20 cellular contexts compared by ENCODE assay signal in the genomic region with DNA sequence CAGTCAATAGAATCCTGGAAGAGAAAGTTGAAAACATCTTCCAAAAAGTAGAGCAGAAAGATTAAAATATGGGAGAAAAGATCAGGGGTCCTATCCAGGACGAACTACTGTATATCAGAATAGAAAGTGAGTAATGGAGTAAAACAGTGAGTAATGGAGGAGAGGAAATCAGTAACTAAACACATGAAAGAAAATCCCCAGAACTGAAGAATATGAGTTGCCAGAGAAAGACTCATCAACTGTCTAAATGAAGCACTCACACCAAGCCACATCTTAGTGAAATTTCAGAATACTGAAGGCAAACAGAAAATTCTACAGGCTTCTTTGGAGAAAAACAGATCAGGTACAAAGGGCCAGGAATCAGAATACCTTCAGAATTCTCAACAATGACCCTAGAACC. TPM values are rescaled to one million over a fixed set of nuclear protein-coding genes. Genes with fewer than 3 reads are reported as not detected.
DNase-seq lines count a peak whose midpoint lies in the region; ATAC-seq lines count a peak whose summit lies in the region.
"Had no signal": no experiment of that assay in that cellular context is flagged by ENCODE, and none has a peak within 500 bp of the region (broad histone marks: within the 10 kb centered on the region; RNA-seq: fewer than 3 reads in every experiment).

No MANE protein-coding gene starts in this region.

- peak; percentile 92 for ATAC-seq in activated CD4-positive, alpha-beta T cell treated with anti-CD3 and anti-CD28 coated beads for 36 hours
- peak; percentile 85 to 94 for ATAC-seq in activated T-cell treated with anti-CD3 and anti-CD28 coated beads, Interleukin-2, amount 50 U/mL, for 72 hours (replicated peaks in 1 of 2)
- ATAC-seq in activated naive CD8-positive, alpha-beta T cell treated with anti-CD3 and anti-CD28 coated beads, Interleukin-2, amount 50 U/mL, for 24 hours, result peak; percentile 65
- no peak for ATAC-seq in Right ventricle myocardium superior (ENCODE audit: poor library complexity)
- ATAC-seq: PC-3, Right ventricle myocardium inferior had no signal

- CTCF ChIA-PET in activated CD4-positive, alpha-beta T cell treated with anti-CD3 and anti-CD28 coated beads for 36 hours (lab: Charles Lee), result interaction anchor here (0.7 to 2.2 kb wide), 2 partner anchors 63 to 833 kb away, joined by 3 to 5 read pairs; no protein-coding TSS in a partner anchor

- POLR2A ChIA-PET in activated CD4-positive, alpha-beta T cell treated with anti-CD3 and anti-CD28 coated beads for 36 hours (lab: Charles Lee), result no interaction called here

- peaks cover 17% of the 10 kb centered on the region for H3K36me3 Mint-ChIP-seq in activated CD4-positive, alpha-beta T cell treated with anti-CD3 and anti-CD28 coated beads for 36 hours (ENCODE audit: low read depth)
- H3K36me3 Mint-ChIP-seq in activated T-cell treated with anti-CD3 and anti-CD28 coated beads, Interleukin-2, amount 50 U/mL, for 72 hours (ENCODE audit: insufficient read depth in 2 of 2), result peaks cover 25 to 27% of the 10 kb centered on the region in 2 donors
- H3K36me3 Mint-ChIP-seq in activated naive CD8-positive, alpha-beta T cell treated with anti-CD3 and anti-CD28 coated beads, Interleukin-2, amount 50 U/mL, for 24 hours (ENCODE audit: low read depth), result peaks cover 11% of the 10 kb centered on the region
- H3K36me3 Mint-ChIP-seq: CD4-positive, CD25-positive, alpha-beta regulatory T cell had no signal

- peak overlapping the region; percentile 67 for H3K27ac Mint-ChIP-seq in activated CD4-positive, alpha-beta T cell treated with anti-CD3 and anti-CD28 coated beads for 36 hours
- H3K27ac Mint-ChIP-seq in activated T-cell treated with anti-CD3 and anti-CD28 coated beads, Interleukin-2, amount 50 U/mL, for 72 hours, result no peak overlapping the region
- H3K27ac Mint-ChIP-seq in activated naive CD8-positive, alpha-beta T cell treated with anti-CD3 and anti-CD28 coated beads, Interleukin-2, amount 50 U/mL, for 24 hours, result no peak overlapping the region
- H3K27ac Mint-ChIP-seq: CD4-positive, CD25-positive, alpha-beta regulatory T cell had no signal

- peaks cover 29% of the 10 kb centered on the region for H3K9me3 Mint-ChIP-seq in activated CD4-positive, alpha-beta T cell treated with anti-CD3 and anti-CD28 coated beads for 36 hours (ENCODE audit: low read depth)
- peaks cover 14 to 16% of the 10 kb centered on the region in 2 donors for H3K9me3 Mint-ChIP-seq in activated T-cell treated with anti-CD3 and anti-CD28 coated beads, Interleukin-2, amount 50 U/mL, for 72 hours
- H3K9me3 Mint-ChIP-seq in activated naive CD8-positive, alpha-beta T cell treated with anti-CD3 and anti-CD28 coated beads, Interleukin-2, amount 50 U/mL, for 24 hours, result peaks cover 30% of the 10 kb centered on the region

- peaks cover 28% of the 10 kb centered on the region for H3K27me3 Mint-ChIP-seq in activated CD4-positive, alpha-beta T cell treated with anti-CD3 and anti-CD28 coated beads for 36 hours
- peaks cover 45% of the 10 kb centered on the region for H3K27me3 Mint-ChIP-seq in activated T-cell treated with anti-CD3 and anti-CD28 coated beads, Interleukin-2, amount 50 U/mL, for 72 hours (ENCODE audit: low read depth)
- H3K27me3 Mint-ChIP-seq in activated naive CD8-positive, alpha-beta T cell treated with anti-CD3 and anti-CD28 coated beads, Interleukin-2, amount 50 U/mL, for 24 hours, result peaks cover 34% of the 10 kb centered on the region

- H3K4me1 Mint-ChIP-seq in activated CD4-positive, alpha-beta T cell treated with anti-CD3 and anti-CD28 coated beads for 36 hours, result peaks cover 17% of the 10 kb centered on the region
- peaks cover 17% of the 10 kb centered on the region for H3K4me1 Mint-ChIP-seq in activated T-cell treated with anti-CD3 and anti-CD28 coated beads, Interleukin-2, amount 50 U/mL, for 72 hours (ENCODE audit: low read depth)
- peaks cover 15% of the 10 kb centered on the region for H3K4me1 Mint-ChIP-seq in activated naive CD8-positive, alpha-beta T cell treated with anti-CD3 and anti-CD28 coated beads, Interleukin-2, amount 50 U/mL, for 24 hours
- H3K4me1 Mint-ChIP-seq: CD4-positive, CD25-positive, alpha-beta regulatory T cell had no signal

- intact Hi-C loops in activated CD4-positive, alpha-beta T cell treated with anti-CD3 and anti-CD28 coated beads for 36 hours (cut with DNase I, micrococcal nuclease), result loop anchor here (1.0 to 2.0 kb wide), 3 partner anchors 26 to 40 kb away; no protein-coding TSS in a partner anchor
- intact Hi-C loops in Right ventricle myocardium superior (cut with DNase I), result no loop called here

- no peak for DNase-seq in activated CD4-positive, alpha-beta T cell treated with anti-CD3 and anti-CD28 coated beads for 36 hours
- no peak for DNase-seq in activated CD4-positive, alpha-beta T cell treated with anti-CD3 and anti-CD28 coated beads for 1 hour
- DNase-seq in activated T-cell treated with anti-CD3 and anti-CD28 coated beads, Interleukin-2, amount 50 U/mL, for 72 hours, result no peak
- no peak for DNase-seq in activated T-cell treated with anti-CD3 and anti-CD28 coated beads, Interleukin-2, amount 50 U/mL, for 48 hours
- no peak for DNase-seq in activated naive CD8-positive, alpha-beta T cell treated with anti-CD3 and anti-CD28 coated beads, Interleukin-2, amount 50 U/mL, for 24 hours
- no peak for DNase-seq in CD1c-positive myeloid dendritic cell (ENCODE audit: extremely low spot score)
- no peak for DNase-seq in Right ventricle myocardium superior
- DNase-seq: 8988T; CD4-positive, CD25-positive, alpha-beta regulatory T cell; NCI-H1048; NCI-H1417; NCI-H1694; NCI-H2029 treated with DMSO at 0.1 percent for 48 hours; NCI-H446 treated with DMSO at 0.1 percent for 48 hours; NCI-H526; NCI-H82; NK-92 treated with Interleukin-12 subunit alpha and Interleukin-12 subunit beta, amount 100 ng/mL, for 24 hours; PC-3 had no signal

- H3K4me3 Mint-ChIP-seq in activated CD4-positive, alpha-beta T cell treated with anti-CD3 and anti-CD28 coated beads for 36 hours, result no peak overlapping the region
- peak overlapping the region in 1 of 2 donors; percentile 16 for H3K4me3 Mint-ChIP-seq in activated T-cell treated with anti-CD3 and anti-CD28 coated beads, Interleukin-2, amount 50 U/mL, for 72 hours
- H3K4me3 Mint-ChIP-seq in activated naive CD8-positive, alpha-beta T cell treated with anti-CD3 and anti-CD28 coated beads, Interleukin-2, amount 50 U/mL, for 24 hours, result no peak overlapping the region
- H3K4me3 Mint-ChIP-seq: CD4-positive, CD25-positive, alpha-beta regulatory T cell had no signal

RNA-seq across cellular contexts. Expression of a gene that starts 14.9 kb away (rescaled TPM):
- total RNA-seq in activated CD4-positive, alpha-beta T cell treated with anti-CD3 and anti-CD28 coated beads for 36 hours, result 10 to 100 TPM in 1 of 2 experiments, 1 to 10 TPM in 1; 9.1 to 11.9 TPM
- 1 to 10 TPM in 1 of 2 donors, under 1 TPM in 1; 0.22 to 2.8 TPM for total RNA-seq in activated T-cell treated with anti-CD3 and anti-CD28 coated beads, Interleukin-2, amount 50 U/mL, for 72 hours
- not detected for total RNA-seq in Right ventricle myocardium superior
- total RNA-seq: CD4-positive, CD25-positive, alpha-beta regulatory T cell; PC-3; Right ventricle myocardium inferior had no signal

RNA-seq across cellular contexts. Expression of a gene that starts 43.3 kb away (rescaled TPM):
- 100 to 1,000 TPM; 155 to 157 TPM for total RNA-seq in activated CD4-positive, alpha-beta T cell treated with anti-CD3 and anti-CD28 coated beads for 36 hours
- total RNA-seq in activated T-cell treated with anti-CD3 and anti-CD28 coated beads, Interleukin-2, amount 50 U/mL, for 72 hours, result 10 to 100 TPM in 1 of 2 donors, under 1 TPM in 1; 0.50 to 12.3 TPM
- not detected for total RNA-seq in Right ventricle myocardium superior
- total RNA-seq: PC-3, Right ventricle myocardium inferior, RPMI7951 had no signal

Comparison
In these comparisons a context has a peak if more than half of its experiments do, and no peak if none do; other contexts are left out.
1. RNA of a gene that starts 43.3 kb away (total RNA-seq): 155 to 157 TPM in activated CD4-positive, alpha-beta T cell treated with anti-CD3 and anti-CD28 coated beads for 36 hours; 0.50 to 12.3 TPM in activated T-cell treated with anti-CD3 and anti-CD28 coated beads, Interleukin-2, amount 50 U/mL, for 72 hours and not detected in Right ventricle myocardium superior (single experiment); every median in the first group is over 10 times any median in the second.